Comparison of ENCODE assay signal across 26 cellular contexts in the genomic region with DNA sequence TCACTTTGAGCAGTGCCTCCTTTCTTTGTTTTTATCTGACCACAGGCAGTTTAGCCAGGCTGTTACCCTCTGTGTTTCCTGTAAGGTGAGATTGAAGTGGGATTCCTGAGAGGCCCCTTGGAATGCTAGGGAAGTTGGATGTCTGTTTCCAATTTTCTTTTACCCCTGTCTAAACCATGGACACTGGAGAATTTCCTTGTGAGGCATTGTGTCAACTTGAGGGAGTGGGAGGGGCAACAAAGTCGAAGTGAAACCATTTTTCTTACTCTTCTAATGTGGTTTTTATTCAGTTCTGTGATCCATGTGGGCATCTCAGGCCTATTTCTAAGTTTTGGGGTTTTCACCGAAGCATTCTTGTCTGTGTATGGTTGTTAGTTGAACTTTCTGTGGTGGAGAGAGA.
A peak's percentile ranks its signal among the peaks of the same experiment; 100 is the strongest.
DNase-seq lines count a peak whose midpoint lies in the region; ATAC-seq and TF ChIP-seq lines count a peak whose summit lies in the region.
"Had no signal": no experiment of that assay in that cellular context is flagged by ENCODE, and none has a peak within 500 bp of the region (broad histone marks: within the 10 kb centered on the region; RNA-seq: fewer than 3 reads in every experiment).

No MANE protein-coding gene starts in this region.

- no peak overlapping the region for H3K4me3 Mint-ChIP-seq in T-helper 17 cell
- H3K4me3 Mint-ChIP-seq in activated CD4-positive, alpha-beta T cell treated with anti-CD3 and anti-CD28 coated beads, Interleukin-2, amount 10 ng/mL, durations not matched to agents 7 days and 5 days, result no peak overlapping the region
- H3K4me3 Mint-ChIP-seq: activated B cell treated with CpG ODN at 0.5 μM for 24 hours; central memory CD8-positive, alpha-beta T cell had no signal

- no peaks in the 10 kb centered on the region for H3K4me1 Mint-ChIP-seq in T-helper 17 cell
- H3K4me1 Mint-ChIP-seq in activated CD4-positive, alpha-beta T cell treated with anti-CD3 and anti-CD28 coated beads, Interleukin-2, amount 10 ng/mL, durations not matched to agents 7 days and 5 days, result no peaks in the 10 kb centered on the region
- H3K4me1 Mint-ChIP-seq: activated B cell treated with CpG ODN at 0.5 μM for 24 hours; central memory CD8-positive, alpha-beta T cell had no signal

- CTCF ChIA-PET in activated CD4-positive, alpha-beta T cell treated with anti-CD3 and anti-CD28 coated beads, Interleukin-2, amount 10 ng/mL, durations not matched to agents 7 days and 5 days (lab: Charles Lee), result no interaction called here

- H3K27ac Mint-ChIP-seq in T-helper 17 cell, result no peak overlapping the region
- no peak overlapping the region for H3K27ac Mint-ChIP-seq in activated CD4-positive, alpha-beta T cell treated with anti-CD3 and anti-CD28 coated beads, Interleukin-2, amount 10 ng/mL, durations not matched to agents 7 days and 5 days
- H3K27ac Mint-ChIP-seq: activated B cell treated with CpG ODN at 0.5 μM for 24 hours; activated naive CD4-positive, alpha-beta T cell treated with anti-CD3 and anti-CD28 coated beads, Interleukin-2, amount 50 U/mL, for 72 hours; activated T-helper 2 cell treated with anti-CD3 and anti-CD28 coated beads, Interferon-gamma antibody, Interleukin-2, Interleukin-4, amounts not matched to agents 10 μg/mL and 5 μg/mL and 100 μg/mL, durations not matched to agents 14 hours and 24 hours and 36 hours had no signal

- ATAC-seq in GM19397 (IDR thresholded peaks at IDR 0.05; ENCODE audit: unreplicated experiment) (no peak), T-helper 17 cell (no peak)
- ATAC-seq: A549; activated naive CD4-positive, alpha-beta T cell treated with anti-CD3 and anti-CD28 coated beads, Interleukin-2, amount 50 U/mL, for 72 hours; upper lobe of right lung had no signal

- no peaks in the 10 kb centered on the region for H3K9me3 ChIP-seq in T-helper 17 cell (ENCODE audit: control insufficient read depth, low read length, poor library complexity, severe bottlenecking)
- H3K9me3 ChIP-seq: A549, ascending aorta, Caco-2, ovary, upper lobe of right lung had no signal

- H3K27me3 Mint-ChIP-seq in T-helper 17 cell, result peaks cover 6% of the 10 kb centered on the region
- no peaks in the 10 kb centered on the region for H3K27me3 Mint-ChIP-seq in activated CD4-positive, alpha-beta T cell treated with anti-CD3 and anti-CD28 coated beads, Interleukin-2, amount 10 ng/mL, durations not matched to agents 7 days and 5 days
- H3K27me3 Mint-ChIP-seq: activated B cell treated with CpG ODN at 0.5 μM for 24 hours; central memory CD8-positive, alpha-beta T cell had no signal

- no peaks in the 10 kb centered on the region for H3K9me3 Mint-ChIP-seq in activated CD4-positive, alpha-beta T cell treated with anti-CD3 and anti-CD28 coated beads, Interleukin-2, amount 10 ng/mL, durations not matched to agents 7 days and 5 days
- H3K9me3 Mint-ChIP-seq: activated T-helper 2 cell treated with anti-CD3 and anti-CD28 coated beads, Interferon-gamma antibody, Interleukin-2, Interleukin-4, amounts not matched to agents 10 μg/mL and 5 μg/mL and 100 μg/mL, durations not matched to agents 14 hours and 24 hours and 36 hours; central memory CD8-positive, alpha-beta T cell had no signal

- DNase-seq in AG10803 (ENCODE audit: low read depth) (peak; percentile 40), HFF-Myc (ENCODE audit: extremely low read depth, low read depth) (peak; percentile 12), OCI-M1 (lab: John Stamatoyannopoulos, UW) (peak; percentile 35), islet precursor cell (peak; percentile 59), T-helper 17 cell (no peak), NCI-H1436 (lab: John Stamatoyannopoulos, UW) (no peak)
- DNase-seq in activated CD4-positive, alpha-beta T cell treated with anti-CD3 and anti-CD28 coated beads, Interleukin-2, amount 10 ng/mL, durations not matched to agents 7 days and 5 days, result no peak
- DNase-seq: activated B cell treated with CpG ODN at 0.5 μM for 24 hours; activated CD4-positive, alpha-beta T cell treated with anti-CD3 and anti-CD28 coated beads, Interleukin-2, amount 50 U/mL, for 48 hours; activated CD8-positive, alpha-beta memory T cell treated with anti-CD3 and anti-CD28 coated beads, Interleukin-2, amount 50 U/mL, for 4 hours; Caco-2; DMS79; kidney glomerular epithelial cell; NCI-H1092 treated with DMSO at 0.1 percent for 48 hours; NCI-H2081; NCI-H226; ovary; T1000; upper lobe of right lung had no signal

- H3K4me3 ChIP-seq in AG10803 (ENCODE audit: low read length), result no peak overlapping the region
- no peak overlapping the region for H3K4me3 ChIP-seq in HFF-Myc (replicated peaks; ENCODE audit: low read depth, low read length)
- H3K4me3 ChIP-seq: A549; ascending aorta; BLaER1 treated with 17β-estradiol and CSF1 and Interleukin-3, amounts not matched to agents 10 nM and 100 nM; ovary; upper lobe of right lung had no signal

- no peak for TF ChIP-seq CTCF in AG10803 (conservative IDR thresholded peaks at IDR 0.05; ENCODE audit: low read length)
- TF ChIP-seq CTCF in HFF-Myc (IDR thresholded peaks at IDR 0.05; ENCODE audit: low read depth, low read length, missing control alignments), result no peak

- POLR2A ChIA-PET in activated CD4-positive, alpha-beta T cell treated with anti-CD3 and anti-CD28 coated beads, Interleukin-2, amount 10 ng/mL, durations not matched to agents 7 days and 5 days (lab: Charles Lee), result no interaction called here

- H3K36me3 Mint-ChIP-seq in T-helper 17 cell (ENCODE audit: low read depth), result no peaks in the 10 kb centered on the region
- no peaks in the 10 kb centered on the region for H3K36me3 Mint-ChIP-seq in activated CD4-positive, alpha-beta T cell treated with anti-CD3 and anti-CD28 coated beads, Interleukin-2, amount 10 ng/mL, durations not matched to agents 7 days and 5 days (ENCODE audit: low read depth)
- H3K36me3 Mint-ChIP-seq: activated naive CD4-positive, alpha-beta T cell treated with anti-CD3 and anti-CD28 coated beads, Interleukin-2, amount 50 U/mL, for 72 hours had no signal

Comparison
In these comparisons a context has a peak if more than half of its experiments do, and no peak if none do; other contexts are left out.
1. DNase-seq: peak in AG10803 (single experiment), HFF-Myc (single experiment), OCI-M1 (single experiment) and islet precursor cell (single experiment); none in T-helper 17 cell (0 of 3), activated CD4-positive, alpha-beta T cell treated with anti-CD3 and anti-CD28 coated beads, Interleukin-2, amount 10 ng/mL, durations not matched to agents 7 days and 5 days (single experiment) and NCI-H1436 (single experiment).